1 cellular context compared by ENCODE assay signal in genomic region chr10:79079074-79079397, GRCh38.
TF ChIP-seq lines count a peak whose summit lies in the region.

No MANE protein-coding gene starts in this region.

TF ChIP-seq in SK-N-SH, 30 proteins besides CTCF, POLR2A, EP300 and RAD21 (continued from another document):
- TF ChIP-seq REST (IDR thresholded peaks at IDR 0.05; ENCODE audit: low read depth, low read length) (no peak), USF1 (IDR thresholded peaks at IDR 0.05; ENCODE audit: borderline replicate concordance, low read depth) (no peak), SIN3A (IDR thresholded peaks at IDR 0.05; ENCODE audit: borderline replicate concordance, low read depth, low read length) (no peak), GATA2 (CRISPR knock-in tag; IDR thresholded peaks at IDR 0.05) (no peak), USF2 (IDR thresholded peaks at IDR 0.05; ENCODE audit: borderline replicate concordance, low read depth, low read length) (no peak), FOXM1 (IDR thresholded peaks at IDR 0.05; ENCODE audit: low read depth) (no peak), MXI1 (IDR thresholded peaks at IDR 0.05; ENCODE audit: low read depth, low read length) (no peak), CHD2 (IDR thresholded peaks at IDR 0.05; ENCODE audit: low read length, partially characterized antibody) (no peak), IRF3 (IDR thresholded peaks at IDR 0.05; ENCODE audit: low read depth, low read length) (no peak), POLR2AphosphoS5 (IDR thresholded peaks at IDR 0.05; ENCODE audit: low read depth, low read length) (no peak), EZH2phosphoT487 (IDR thresholded peaks at IDR 0.05; ENCODE audit: borderline replicate concordance, low read depth) (no peak), MEF2A (IDR thresholded peaks at IDR 0.05; ENCODE audit: borderline replicate concordance, low read depth) (no peak)
TF ChIP-seq in SK-N-SH: peak in this region for 0.
